In genomic region chr7:100929811-100930174, GRCh38 we compare ENCODE assay signal across 17 cellular contexts. TPM values are rescaled to one million over a fixed set of nuclear protein-coding genes. Genes with fewer than 3 reads are reported as not detected.
DNase-seq lines count a peak whose midpoint lies in the region; ATAC-seq and TF ChIP-seq lines count a peak whose summit lies in the region.
"Had no signal": no experiment of that assay in that cellular context is flagged by ENCODE, and none has a peak within 500 bp of the region (broad histone marks: within the 10 kb centered on the region; RNA-seq: fewer than 3 reads in every experiment).

No MANE protein-coding gene starts in this region.

- H3K23ac ChIP-seq in H9 (ENCODE audit: insufficient read length, low read depth, low read length): no peak overlapping the region

- intact Hi-C loops in lower lobe of right lung (cut with DNase I): no loop called here

- H2AFZ ChIP-seq in H9 (ENCODE audit: low read length): no peak overlapping the region

- H3K4me1 ChIP-seq in H9 (ENCODE audit: insufficient read depth, low read length): peaks cover 8% of the 10 kb centered on the region; the same call in 1 of the 2 replicates
- no peaks in the 10 kb centered on the region for H3K4me1 ChIP-seq in lower lobe of right lung
- H3K4me1 ChIP-seq in thymus (ENCODE audit: control insufficient read depth, insufficient read depth, low read length): no peaks in the 10 kb centered on the region
- H3K4me1 ChIP-seq: SJCRH30 had no signal

- H3K18ac ChIP-seq in H9 (ENCODE audit: insufficient read length, low read depth, low read length): no peak overlapping the region

- H3K4me3 ChIP-seq in lower lobe of right lung: no peak overlapping the region
- H3K4me3 ChIP-seq in thymus (ENCODE audit: low read length): no peak overlapping the region
- H3K4me3 ChIP-seq: SJCRH30 had no signal

- WGBS in H9 (ENCODE audit: extremely low coverage, insufficient read length, low lambda C conversion rate): no CpG with 5 or more reads among the region's 1 CpG
- WGBS in thymus: 94% methylated on average over 1 of the region's 1 CpG

- H4K20me1 ChIP-seq in H9 (ENCODE audit: control insufficient read depth, insufficient read depth, insufficient read length): no peaks in the 10 kb centered on the region

- no peak for ATAC-seq in WTC11
- peak in 1 of 2 donors; percentile 16 for ATAC-seq in lower lobe of right lung
- no peak for ATAC-seq in HG02623 (IDR thresholded peaks at IDR 0.05; ENCODE audit: unreplicated experiment)

- H3K56ac ChIP-seq in H9 (ENCODE audit: insufficient read length, low read depth, low read length): no peak overlapping the region

- H3K36me3 ChIP-seq in lower lobe of right lung (no peaks in the 10 kb centered on the region), thymus (ENCODE audit: control insufficient read depth, insufficient read depth) (no peaks in the 10 kb centered on the region)
- H3K36me3 ChIP-seq: SJCRH30 had no signal

- H4K8ac ChIP-seq in H9 (replicated peaks; ENCODE audit: insufficient read length, low read depth, low read length): no peak overlapping the region

- H3K27me3 ChIP-seq in H9 (ENCODE audit: insufficient read depth, low read length) (no peaks in the 10 kb centered on the region), lower lobe of right lung (ENCODE audit: low read depth) (no peaks in the 10 kb centered on the region), thymus (ENCODE audit: control insufficient read depth, insufficient read depth) (no peaks in the 10 kb centered on the region)

- no peak overlapping the region for H2BK15ac ChIP-seq in H9 (ENCODE audit: low read depth, low read length)

- H3K4me1 Mint-ChIP-seq in H9 (peaks cover 17 to 19% of the 10 kb centered on the region in 2 experiments), WTC11 (peaks cover 22% of the 10 kb centered on the region)

- peak overlapping the region; percentile 0 for H3K4me2 ChIP-seq in H9 (ENCODE audit: insufficient read depth, insufficient read length, low read length)

- POLR2A ChIA-PET in WTC11 (lab: Charles Lee): no interaction called here

- H2BK5ac ChIP-seq in H9 (ENCODE audit: insufficient read length, low read length): no peak overlapping the region

- no peak overlapping the region for H2BK120ac ChIP-seq in H9 (ENCODE audit: low read depth, low read length, poor library complexity, severe bottlenecking)

- H3K14ac ChIP-seq in H9 (ENCODE audit: insufficient read depth, low read length): peak overlapping the region; percentile 33; the same call in 1 of the 2 replicates

- H2BK12ac ChIP-seq in H9 (ENCODE audit: insufficient read length, low read depth, low read length): no peak overlapping the region

- no peak overlapping the region for H2BK20ac ChIP-seq in H9 (ENCODE audit: low read depth, low read length, poor library complexity, severe bottlenecking)

- H3K79me2 ChIP-seq in H9 (ENCODE audit: insufficient read depth, low read length): no peaks in the 10 kb centered on the region

- H3K9me3 Mint-ChIP-seq in H9 (peaks cover 21 to 27% of the 10 kb centered on the region in 2 experiments), WTC11 (peaks cover 16% of the 10 kb centered on the region)

- H3T11ph ChIP-seq in H9 (ENCODE audit: low read length): no peak overlapping the region

- no peaks in the 10 kb centered on the region for H3K9me3 ChIP-seq in H9 (ENCODE audit: control insufficient read depth, low read depth, low read length)
- no peaks in the 10 kb centered on the region for H3K9me3 ChIP-seq in lower lobe of right lung
- no peaks in the 10 kb centered on the region for H3K9me3 ChIP-seq in thymus (ENCODE audit: control insufficient read depth)

- H3K27ac Mint-ChIP-seq in H9: peak overlapping the region; percentile 71 to 96 (median 95)
- H3K27ac Mint-ChIP-seq in WTC11: peak overlapping the region; percentile 97

- H3K9ac ChIP-seq in H9 (ENCODE audit: extremely low read depth, insufficient read length, low read length): no peak overlapping the region

- CTCF ChIA-PET in WTC11 (lab: Charles Lee): no interaction called here

- DNase-seq in H9 (no peak), WTC11 (ENCODE audit: low spot score) (no peak), lower lobe of right lung (no peak), DMS79 treated with DMSO at 0.1 percent for 48 hours (lab: John Stamatoyannopoulos, UW) (no peak), NCI-H2029 treated with DMSO at 0.1 percent for 48 hours (lab: John Stamatoyannopoulos, UW) (no peak), T1000 (lab: John Stamatoyannopoulos, UW) (no peak)
- DNase-seq: C1 segment of cervical spinal cord, KBM-7, NCI-H1105 treated with DMSO at 0.1 percent for 48 hours, NCI-H187, NCI-H82, SJCRH30 had no signal

- H3K79me1 ChIP-seq in H9 (ENCODE audit: insufficient read depth, low read depth, low read length, poor library complexity, severe bottlenecking): no peaks in the 10 kb centered on the region

- no peak overlapping the region for H4K91ac ChIP-seq in H9 (ENCODE audit: insufficient read length, low read depth, low read length)

- H3K27ac ChIP-seq in H9 (ENCODE audit: insufficient read length, low read depth, low read length): peak overlapping the region; percentile 76
- peak overlapping the region; percentile 19 for H3K27ac ChIP-seq in lower lobe of right lung
- H3K27ac ChIP-seq in thymus (ENCODE audit: low read depth): peak overlapping the region; percentile 70
- H3K27ac ChIP-seq: SJCRH30 had no signal

- peaks cover 2% of the 10 kb centered on the region for H3K23me2 ChIP-seq in H9 (ENCODE audit: insufficient read length, low read depth, low read length, poor library complexity, severe bottlenecking)

- peaks cover 12 to 21% (median 13%) of the 10 kb centered on the region in 3 experiments for H3K36me3 Mint-ChIP-seq in H9 (ENCODE audit: insufficient read depth in 1 of 3, low read depth in 3 of 3)
- H3K36me3 Mint-ChIP-seq in WTC11: peaks cover 26% of the 10 kb centered on the region

- H2AK5ac ChIP-seq in H9 (ENCODE audit: insufficient read length, low read length): no peak overlapping the region

- H4K5ac ChIP-seq in H9 (ENCODE audit: insufficient read length, low read depth, low read length): no peak overlapping the region

- no peaks in the 10 kb centered on the region for H3K27me3 Mint-ChIP-seq in H9 (ENCODE audit: low read depth)
- H3K27me3 Mint-ChIP-seq in WTC11 (ENCODE audit: low read depth): no peaks in the 10 kb centered on the region; the same call in none of the 2 replicates

- no peak overlapping the region for H3K4ac ChIP-seq in H9 (ENCODE audit: low read depth, low read length)

- H3K4me3 Mint-ChIP-seq in H9: peak overlapping the region; percentile 2 to 53; a peak in 2 of 5 replicates
- peak overlapping the region; percentile 17; the same call in 1 of the 2 replicates for H3K4me3 Mint-ChIP-seq in WTC11

- TF ChIP-seq CTCF in H9 (conservative IDR thresholded peaks at IDR 0.05) (no peak), WTC11 (IDR thresholded peaks at IDR 0.05) (no peak), lower lobe of right lung (IDR thresholded peaks at IDR 0.05) (no peak)

TF ChIP-seq in WTC11, 78 proteins besides CTCF, POLR2A, EP300 and RAD21 (continues in another document):
- TF ChIP-seq, protein P1, sequence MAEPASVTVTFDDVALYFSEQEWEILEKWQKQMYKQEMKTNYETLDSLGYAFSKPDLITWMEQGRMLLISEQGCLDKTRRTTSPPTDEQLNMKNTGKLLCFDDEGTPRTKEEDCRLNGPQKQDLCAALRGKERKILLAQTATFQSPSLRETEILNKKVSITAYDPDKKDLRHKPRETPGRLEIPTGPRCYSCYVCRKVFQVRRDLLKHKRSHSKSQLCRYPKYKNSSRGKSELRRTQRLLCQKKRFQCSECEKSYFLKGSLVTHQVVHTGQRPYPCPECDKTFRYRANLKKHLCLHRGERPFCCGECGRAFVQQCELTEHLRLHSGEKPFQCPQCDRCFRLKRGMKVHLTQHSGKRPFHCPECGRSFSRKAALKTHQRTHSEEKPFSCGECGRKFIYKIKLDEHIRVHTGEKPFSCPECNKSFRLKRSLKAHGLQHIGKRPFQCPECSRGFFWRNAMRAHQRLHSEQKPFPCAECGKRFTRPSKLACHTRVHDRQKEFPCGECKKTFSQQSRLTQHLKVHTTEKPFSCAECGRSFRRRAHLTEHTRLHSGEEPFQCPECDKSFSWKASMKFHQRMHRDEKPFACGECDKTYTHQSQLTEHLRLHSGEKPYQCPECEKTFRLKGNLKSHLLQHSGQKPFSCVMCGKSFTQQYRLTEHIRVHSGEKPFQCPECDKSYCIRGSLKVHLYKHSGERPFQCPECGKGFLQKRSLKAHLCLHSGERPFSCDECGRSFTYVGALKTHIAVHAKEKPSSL (CRISPR knock-in tag; conservative IDR thresholded peaks at IDR 0.05): no peak
- no peak for TF ChIP-seq NFE2L1 (CRISPR knock-in tag; IDR thresholded peaks at IDR 0.05)
- TF ChIP-seq, protein P2, sequence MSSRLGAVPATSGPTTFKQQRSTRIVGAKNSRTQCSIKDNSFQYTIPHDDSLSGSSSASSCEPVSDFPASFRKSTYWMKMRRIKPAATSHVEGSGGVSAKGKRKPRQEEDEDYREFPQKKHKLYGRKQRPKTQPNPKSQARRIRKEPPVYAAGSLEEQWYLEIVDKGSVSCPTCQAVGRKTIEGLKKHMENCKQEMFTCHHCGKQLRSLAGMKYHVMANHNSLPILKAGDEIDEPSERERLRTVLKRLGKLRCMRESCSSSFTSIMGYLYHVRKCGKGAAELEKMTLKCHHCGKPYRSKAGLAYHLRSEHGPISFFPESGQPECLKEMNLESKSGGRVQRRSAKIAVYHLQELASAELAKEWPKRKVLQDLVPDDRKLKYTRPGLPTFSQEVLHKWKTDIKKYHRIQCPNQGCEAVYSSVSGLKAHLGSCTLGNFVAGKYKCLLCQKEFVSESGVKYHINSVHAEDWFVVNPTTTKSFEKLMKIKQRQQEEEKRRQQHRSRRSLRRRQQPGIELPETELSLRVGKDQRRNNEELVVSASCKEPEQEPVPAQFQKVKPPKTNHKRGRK (CRISPR knock-in tag; IDR thresholded peaks at IDR 0.05; ENCODE audit: borderline replicate concordance): no peak

RNA-seq across cellular contexts. Expression of gene MUC3A, which starts 19.5 kb away (rescaled TPM):
- 27.4 and 29.2 TPM in 2 replicates for total RNA-seq in H9 (2021)
- total RNA-seq in WTC11 (2021): 50.6 to 74.8 TPM (median 67.2 TPM) in 3 replicates
- 1.7 TPM for total RNA-seq in lower lobe of right lung
- 2.3 TPM for polyA plus RNA-seq in thymus
- total RNA-seq: M059J, NCI-H460, RPMI7951 had no signal

RNA-seq across cellular contexts. Expression of gene ACHE, which starts 34.1 kb away (rescaled TPM):
- total RNA-seq in H9 (2021): 5.7 and 7.0 TPM in 2 replicates
- 6.4 to 7.7 TPM (median 6.6 TPM) in 3 replicates for total RNA-seq in WTC11 (2021)
- 0.97 TPM for total RNA-seq in lower lobe of right lung
- 7.9 TPM for polyA plus RNA-seq in thymus
- total RNA-seq: M059J, RPMI7951 had no signal

RNA-seq across cellular contexts. Expression of gene MUC12, which starts 39.6 kb away (rescaled TPM):
- total RNA-seq in H9 (2021) (11.5 and 12.2 TPM in 2 replicates), WTC11 (2021) (5.7 to 6.5 TPM (median 5.8 TPM) in 3 replicates), lower lobe of right lung (1.2 TPM)
- polyA plus RNA-seq in thymus: 1.4 TPM

RNA-seq across cellular contexts. Expression of gene UFSP1, which starts 40.3 kb away (rescaled TPM):
- total RNA-seq in H9 (2021): 4.3 and 4.6 TPM in 2 replicates
- total RNA-seq in WTC11 (2021): 3.9 to 4.8 TPM (median 4.6 TPM) in 3 replicates
- total RNA-seq in lower lobe of right lung: 2.3 TPM
- 3.6 TPM for polyA plus RNA-seq in thymus

RNA-seq across cellular contexts. Expression of gene SRRT, which starts 54.9 kb away (rescaled TPM):
- total RNA-seq in H9 (2021) (373 and 382 TPM in 2 replicates), WTC11 (2021) (209 to 238 TPM (median 233 TPM) in 3 replicates), lower lobe of right lung (105 TPM)
- 120 TPM for polyA plus RNA-seq in thymus

Comparison
In these comparisons a context has a peak if more than half of its experiments do, and no peak if none do; other contexts are left out.
1. H3K27ac ChIP-seq: peak in every context shown above with its lines; median percentile 76 in H9; 70 in thymus; 19 in lower lobe of right lung.
2. RNA of gene MUC3A, which starts 19.5 kb away (total RNA-seq): 50.6 to 74.8 TPM in WTC11 and 27.4 to 29.2 TPM in H9; 1.7 TPM in lower lobe of right lung (single experiment); every median in the first group is over 10 times any median in the second.